8 cellular contexts compared by ENCODE assay signal in genomic region chr9:108994695-108995094, GRCh38. TPM values are rescaled to one million over a fixed set of nuclear protein-coding genes. Genes with fewer than 3 reads are reported as not detected.
DNase-seq lines count a peak whose midpoint lies in the region; TF ChIP-seq lines count a peak whose summit lies in the region.

No MANE protein-coding gene starts in this region.

- H3K36me3 Mint-ChIP-seq in endothelial cell (ENCODE audit: low read depth, unreplicated experiment), result no peaks in the 10 kb centered on the region

- no peaks in the 10 kb centered on the region for H3K9me3 Mint-ChIP-seq in endothelial cell (ENCODE audit: unreplicated experiment)

- CTCF ChIA-PET in GM10248 (lab: Yijun Ruan, JAX), result interaction anchor here (1.3 to 2.7 kb wide), 5 partner anchors 9 to 41 kb away, joined by 3 to 10 read pairs (median 4); no protein-coding TSS in a partner anchor

- DNase-seq in GM10248 (ENCODE audit: extremely low spot score) (peak; percentile 20), HCEC 1CT (peak; percentile 31), NCI-H2029 treated with DMSO at 0.1 percent for 48 hours (lab: John Stamatoyannopoulos, UW) (peak; percentile 78), cardiac septum (ENCODE audit: low spot score) (peak; percentile 90), D341Med (ENCODE audit: low spot score) (no peak), putamen (ENCODE audit: low spot score) (no peak), endothelial cell (ENCODE audit: low spot score) (no peak), middle frontal gyrus (ENCODE audit: extremely low spot score, low spot score) (no peak)

- H3K4me3 Mint-ChIP-seq in endothelial cell (ENCODE audit: unreplicated experiment), result no peak overlapping the region

- POLR2A ChIA-PET in GM10248 (lab: Yijun Ruan, JAX), result no interaction called here

- no peak overlapping the region for H3K27ac Mint-ChIP-seq in endothelial cell (ENCODE audit: unreplicated experiment)

- intact Hi-C loops in cardiac septum (cut with DNase I), result no loop called here

- TF ChIP-seq CTCF in GM10248 (IDR thresholded peaks at IDR 0.05; ENCODE audit: control extremely low read depth, extremely low read depth, low read depth, missing control alignments), result no peak
- TF ChIP-seq CTCF in endothelial cell (IDR thresholded peaks at IDR 0.05; ENCODE audit: unreplicated experiment), result no peak

- H3K4me1 Mint-ChIP-seq in endothelial cell (ENCODE audit: unreplicated experiment), result peaks cover 22% of the 10 kb centered on the region

- H3K27me3 Mint-ChIP-seq in endothelial cell (ENCODE audit: unreplicated experiment), result peaks cover 3% of the 10 kb centered on the region

RNA-seq across cellular contexts. Expression of gene CTNNAL1, which starts 18.6 kb away (rescaled TPM):
- 72.8 TPM for total RNA-seq in cardiac septum
- total RNA-seq in endothelial cell (ENCODE audit: unreplicated experiment), result 31.2 TPM

Comparison
In these comparisons a context has a peak if more than half of its experiments do, and no peak if none do; other contexts are left out.
1. DNase-seq: peak in GM10248 (single experiment), HCEC 1CT (single experiment), NCI-H2029 treated with DMSO at 0.1 percent for 48 hours (single experiment) and cardiac septum (single experiment); none in D341Med (single experiment), putamen (single experiment), endothelial cell (single experiment) and middle frontal gyrus (single experiment).